In the genomic region with DNA sequence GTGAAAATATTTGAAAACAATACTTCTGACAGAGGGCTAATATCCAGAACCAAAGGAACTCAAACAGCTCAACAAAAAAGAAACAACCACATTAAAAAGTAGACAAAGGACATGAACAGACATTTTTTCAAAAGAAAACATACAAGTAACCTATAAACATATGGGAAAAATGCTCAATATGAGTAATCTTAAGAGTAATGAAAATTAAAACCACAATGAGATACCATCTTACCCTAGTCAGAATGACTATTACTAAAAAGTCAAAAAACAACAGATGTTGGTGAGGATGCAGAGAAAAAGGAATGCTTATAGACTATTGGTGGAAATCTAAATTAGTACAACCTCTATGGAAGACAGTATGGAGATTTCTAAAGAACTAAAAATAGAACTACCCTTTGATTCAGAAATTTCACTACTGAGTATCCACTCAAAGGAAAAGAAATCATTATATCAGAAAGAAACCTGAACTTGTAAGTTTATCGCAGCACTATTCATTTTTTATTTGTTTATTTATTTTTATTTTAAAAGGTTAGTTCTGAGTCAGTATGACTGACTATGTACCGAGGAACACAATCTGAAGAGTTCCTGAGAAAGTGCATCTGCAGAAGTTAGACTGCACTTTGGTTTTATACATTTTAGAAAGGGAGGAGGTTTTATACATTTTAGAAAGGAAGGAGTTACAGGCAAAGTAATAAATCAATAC, we compare ENCODE assay signal across 15 cellular contexts.
DNase-seq lines count a peak whose midpoint lies in the region; ATAC-seq, FAIRE-seq and TF ChIP-seq lines count a peak whose summit lies in the region.
"Had no signal": no experiment of that assay in that cellular context is flagged by ENCODE, and none has a peak within 500 bp of the region (broad histone marks: within the 10 kb centered on the region; RNA-seq: fewer than 3 reads in every experiment).

No MANE protein-coding gene starts in this region.

- TF ChIP-seq EP300 in SK-N-SH (IDR thresholded peaks at IDR 0.05; ENCODE audit: borderline replicate concordance in 1 of 2, low read depth in 1 of 2, low read length in 1 of 2) = peak in 1 of 2 experiments; percentile 34; a peak in 1 of 4 replicates

- no peak for TF ChIP-seq POLR2A in right lobe of liver (IDR thresholded peaks at IDR 0.05)

- no peaks in the 10 kb centered on the region for H3K36me3 ChIP-seq in SK-N-SH (replicated peaks in 1 of 2; ENCODE audit: control insufficient read depth in 1 of 2, insufficient read depth in 2 of 2, low read length in 1 of 2)
- H3K36me3 ChIP-seq in right lobe of liver = no peaks in the 10 kb centered on the region
- H3K36me3 ChIP-seq: neutrophil had no signal

- no peaks in the 10 kb centered on the region for H3K9me2 ChIP-seq in SK-N-SH

- CTCF ChIA-PET in SK-N-SH (lab: Yijun Ruan, JAX) = interaction anchor here (1.4 kb wide), 1 partner anchor 10 kb away, joined by 4 read pairs; no protein-coding TSS in a partner anchor

- no peak overlapping the region for H3K4me3 ChIP-seq in SK-N-SH (ENCODE audit: low read depth in 2 of 2, low read length in 1 of 2)
- H3K4me3 ChIP-seq in right lobe of liver = no peak overlapping the region
- H3K4me3 ChIP-seq: tibial nerve had no signal

- WGBS in SK-N-SH (ENCODE audit: low lambda C conversion rate) = 73% methylated on average over 2 of the region's 2 CpGs
- 76% methylated on average over 2 of the region's 2 CpGs for WGBS in right lobe of liver (ENCODE audit: insufficient coverage, low coverage, low lambda C conversion rate, missing lambda C conversion rate)

- H3K27ac ChIP-seq in SK-N-SH (ENCODE audit: low read depth in 2 of 2, low read length in 1 of 2) (peak overlapping the region in 1 of 2 experiments; percentile 8; a peak in 1 of 4 replicates), right lobe of liver (no peak overlapping the region)
- H3K27ac ChIP-seq: 22Rv1, neutrophil, tibial nerve had no signal

- H3K4me1 ChIP-seq in SK-N-SH (ENCODE audit: control insufficient read depth in 1 of 2, insufficient read depth in 2 of 2, low read depth in 1 of 2, low read length in 1 of 2) (no peaks in the 10 kb centered on the region), right lobe of liver (no peaks in the 10 kb centered on the region)
- H3K4me1 ChIP-seq: tibial nerve had no signal

- no peaks in the 10 kb centered on the region for H4K20me1 ChIP-seq in SK-N-SH (ENCODE audit: insufficient read depth)

- no peak for DNase-seq in SK-N-SH
- peak; percentile 2 for DNase-seq in NCI-H226
- no peak for DNase-seq in progenitor cell of endocrine pancreas (ENCODE audit: low spot score, unreplicated experiment)
- no peak for DNase-seq in right lobe of liver
- no peak for DNase-seq in activated T-cell treated with anti-CD3 and anti-CD28 coated beads, Interleukin-2, amount 50 U/mL, for 72 hours
- no peak for DNase-seq in urothelium cell line (ENCODE audit: low spot score)
- DNase-seq: Kasumi-1, NCI-H1436, SIG-M5, T-helper 9 cell had no signal

- no peak overlapping the region for H2AFZ ChIP-seq in SK-N-SH (ENCODE audit: low read depth)

- no peaks in the 10 kb centered on the region for H3K36me3 Mint-ChIP-seq in progenitor cell of endocrine pancreas (ENCODE audit: insufficient read depth)
- peaks cover 30 to 44% of the 10 kb centered on the region in 2 donors for H3K36me3 Mint-ChIP-seq in activated T-cell treated with anti-CD3 and anti-CD28 coated beads, Interleukin-2, amount 50 U/mL, for 72 hours (ENCODE audit: insufficient read depth in 2 of 2)

- peaks cover 10% of the 10 kb centered on the region for H3K9me3 Mint-ChIP-seq in progenitor cell of endocrine pancreas (ENCODE audit: low read depth)
- peaks cover 9 to 17% of the 10 kb centered on the region in 2 donors for H3K9me3 Mint-ChIP-seq in activated T-cell treated with anti-CD3 and anti-CD28 coated beads, Interleukin-2, amount 50 U/mL, for 72 hours

- intact Hi-C loops in right lobe of liver (cut with DNase I) = no loop called here

- peak overlapping the region; percentile 18 for H3K27ac Mint-ChIP-seq in progenitor cell of endocrine pancreas
- H3K27ac Mint-ChIP-seq in activated T-cell treated with anti-CD3 and anti-CD28 coated beads, Interleukin-2, amount 50 U/mL, for 72 hours = no peak overlapping the region

- H3F3A ChIP-seq in SK-N-SH (replicated peaks; ENCODE audit: insufficient read depth) = no peaks in the 10 kb centered on the region

- no peak overlapping the region for H3K4me2 ChIP-seq in SK-N-SH

- peaks cover 4% of the 10 kb centered on the region for H3K4me1 Mint-ChIP-seq in progenitor cell of endocrine pancreas (ENCODE audit: low read depth)
- peaks cover 15% of the 10 kb centered on the region for H3K4me1 Mint-ChIP-seq in activated T-cell treated with anti-CD3 and anti-CD28 coated beads, Interleukin-2, amount 50 U/mL, for 72 hours (ENCODE audit: low read depth)

- POLR2A ChIA-PET in SK-N-SH (lab: Yijun Ruan, JAX) = no interaction called here

- no peaks in the 10 kb centered on the region for H3K27me3 ChIP-seq in SK-N-SH (ENCODE audit: insufficient read depth)
- no peaks in the 10 kb centered on the region for H3K27me3 ChIP-seq in right lobe of liver
- H3K27me3 ChIP-seq: neutrophil, tibial nerve had no signal

- no peak overlapping the region for H3K4me3 Mint-ChIP-seq in progenitor cell of endocrine pancreas (ENCODE audit: low read depth)
- H3K4me3 Mint-ChIP-seq in activated T-cell treated with anti-CD3 and anti-CD28 coated beads, Interleukin-2, amount 50 U/mL, for 72 hours = no peak overlapping the region

- H3K9ac ChIP-seq in SK-N-SH = no peak overlapping the region

- TF ChIP-seq RAD21 in SK-N-SH (IDR thresholded peaks at IDR 0.05; ENCODE audit: low read length) = no peak

- 0 out of 2 replicates have a peak, but pooled peaks cover 3% of the 10 kb centered on the region for H3K9me3 ChIP-seq in SK-N-SH
- no peaks in the 10 kb centered on the region for H3K9me3 ChIP-seq in right lobe of liver
- H3K9me3 ChIP-seq: neutrophil had no signal

- no peaks in the 10 kb centered on the region for H3K79me2 ChIP-seq in SK-N-SH (ENCODE audit: insufficient read depth)

- no peaks in the 10 kb centered on the region for H3K27me3 Mint-ChIP-seq in progenitor cell of endocrine pancreas
- H3K27me3 Mint-ChIP-seq in activated T-cell treated with anti-CD3 and anti-CD28 coated beads, Interleukin-2, amount 50 U/mL, for 72 hours (ENCODE audit: low read depth) = no peaks in the 10 kb centered on the region

- FAIRE-seq in endometrium (lab: Jason Lieb, UNC) = peak; percentile 99
- FAIRE-seq in urothelium cell line (lab: Jason Lieb, UNC) = no peak

- no peak for ATAC-seq in SK-N-SH treated with all-trans-retinoic acid at 6 μM for 48 hours
- no peak for ATAC-seq in right lobe of liver
- no peak for ATAC-seq in activated T-cell treated with anti-CD3 and anti-CD28 coated beads, Interleukin-2, amount 50 U/mL, for 72 hours (replicated peaks in 1 of 2)

- TF ChIP-seq CTCF in SK-N-SH (IDR thresholded peaks at IDR 0.05) (no peak), progenitor cell of endocrine pancreas (IDR thresholded peaks at IDR 0.05; ENCODE audit: unreplicated experiment) (no peak), right lobe of liver (IDR thresholded peaks at IDR 0.05) (no peak)

TF ChIP-seq in SK-N-SH, 30 proteins besides CTCF, POLR2A, EP300 and RAD21:
- TF ChIP-seq TCF12 (IDR thresholded peaks at IDR 0.05) (peak; percentile 66), SIN3A (IDR thresholded peaks at IDR 0.05; ENCODE audit: borderline replicate concordance, low read depth, low read length) (no peak), POLR2AphosphoS5 (IDR thresholded peaks at IDR 0.05; ENCODE audit: low read depth, low read length) (no peak)

TF ChIP-seq in SK-N-SH treated with all-trans-retinoic acid at 6 μM for 48 hours, 23 proteins besides CTCF, POLR2A, EP300 and RAD21:
- TF ChIP-seq ESRRG (CRISPR knock-in tag; IDR thresholded peaks at IDR 0.05) (no peak), ZC3H10 (CRISPR knock-in tag; IDR thresholded peaks at IDR 0.05) (no peak), PPARA (CRISPR knock-in tag; IDR thresholded peaks at IDR 0.05; ENCODE audit: borderline replicate concordance) (no peak), ISL1 (CRISPR knock-in tag; IDR thresholded peaks at IDR 0.05) (no peak)
TF ChIP-seq in SK-N-SH treated with all-trans-retinoic acid at 6 μM for 48 hours: peak in this region for 0.
